10 cellular contexts compared by ENCODE assay signal in genomic region chr6:5190467-5190866, GRCh38.
DNase-seq lines count a peak whose midpoint lies in the region; ATAC-seq and TF ChIP-seq lines count a peak whose summit lies in the region.
"Had no signal": no experiment of that assay in that cellular context is flagged by ENCODE, and none has a peak within 500 bp of the region (broad histone marks: within the 10 kb centered on the region; RNA-seq: fewer than 3 reads in every experiment).

No MANE protein-coding gene starts in this region.

- H3K36me3 Mint-ChIP-seq in activated T-helper 1 cell treated with anti-CD3 and anti-CD28 coated beads, Interleukin-12 subunit alpha, Interleukin-12 subunit beta, Interleukin-2, Interleukin-4 antibody, amounts not matched to agents 30 ng/mL and 10 ng/mL and 1 ng/mL, durations not matched to agents 14 hours and 24 hours and 36 hours (ENCODE audit: low read depth) = no peaks in the 10 kb centered on the region
- peaks cover 13% of the 10 kb centered on the region for H3K36me3 Mint-ChIP-seq in T-cell

- TF ChIP-seq CTCF in RWPE1 (conservative IDR thresholded peaks at IDR 0.05; ENCODE audit: low read depth) = no peak

- intact Hi-C loops in activated T-helper 1 cell treated with anti-CD3 and anti-CD28 coated beads, Interleukin-12 subunit alpha, Interleukin-12 subunit beta, Interleukin-2, Interleukin-4 antibody, amounts not matched to agents 30 ng/mL and 10 ng/mL and 1 ng/mL, durations not matched to agents 14 hours and 24 hours and 36 hours (cut with micrococcal nuclease) = no loop called here

- H3K27ac Mint-ChIP-seq in activated T-helper 1 cell treated with anti-CD3 and anti-CD28 coated beads, Interleukin-12 subunit alpha, Interleukin-12 subunit beta, Interleukin-2, Interleukin-4 antibody, amounts not matched to agents 30 ng/mL and 10 ng/mL and 1 ng/mL, durations not matched to agents 14 hours and 24 hours and 36 hours = no peak overlapping the region
- H3K27ac Mint-ChIP-seq in T-cell = no peak overlapping the region
- H3K27ac Mint-ChIP-seq: stimulated activated naive B cell treated with anti-CD40 and anti-IgM and Interleukin-4, amounts not matched to agents 10 μg/mL and 1 μg/mL and 100 μg/mL, for 72 hours had no signal

- DNase-seq in GM04503 (ENCODE audit: low read depth) = peak; percentile 94
- peak; percentile 76 for DNase-seq in RWPE1 (ENCODE audit: low spot score)
- DNase-seq in fibroblast of peridontal ligament (ENCODE audit: extremely low read depth) = peak; percentile 97
- peak; percentile 78 for DNase-seq in pulmonary artery endothelial cell (ENCODE audit: low read depth, low spot score)
- DNase-seq in midbrain (lab: John Stamatoyannopoulos, UW) = no peak
- DNase-seq in NAMALWA (ENCODE audit: low spot score) = no peak
- no peak for DNase-seq in activated T-helper 1 cell treated with anti-CD3 and anti-CD28 coated beads, Interleukin-12 subunit alpha, Interleukin-12 subunit beta, Interleukin-2, Interleukin-4 antibody, amounts not matched to agents 30 ng/mL and 10 ng/mL and 1 ng/mL, durations not matched to agents 14 hours and 24 hours and 36 hours (ENCODE audit: low spot score)
- no peak for DNase-seq in T-cell
- DNase-seq: SIG-M5; stimulated activated naive B cell treated with anti-CD40 and anti-IgM and Interleukin-4, amounts not matched to agents 10 μg/mL and 1 μg/mL and 100 μg/mL, for 72 hours had no signal

- H3K27ac ChIP-seq in RWPE1 = no peak overlapping the region

- H3K9me3 Mint-ChIP-seq in activated T-helper 1 cell treated with anti-CD3 and anti-CD28 coated beads, Interleukin-12 subunit alpha, Interleukin-12 subunit beta, Interleukin-2, Interleukin-4 antibody, amounts not matched to agents 30 ng/mL and 10 ng/mL and 1 ng/mL, durations not matched to agents 14 hours and 24 hours and 36 hours = no peaks in the 10 kb centered on the region
- H3K9me3 Mint-ChIP-seq in T-cell = no peaks in the 10 kb centered on the region
- H3K9me3 Mint-ChIP-seq: stimulated activated naive B cell treated with anti-CD40 and anti-IgM and Interleukin-4, amounts not matched to agents 10 μg/mL and 1 μg/mL and 100 μg/mL, for 72 hours had no signal

- CTCF ChIA-PET in RWPE1 (lab: Yijun Ruan, JAX) = no interaction called here
- CTCF ChIA-PET in T-cell (lab: Charles Lee) = no interaction called here

- H3K4me3 Mint-ChIP-seq in activated T-helper 1 cell treated with anti-CD3 and anti-CD28 coated beads, Interleukin-12 subunit alpha, Interleukin-12 subunit beta, Interleukin-2, Interleukin-4 antibody, amounts not matched to agents 30 ng/mL and 10 ng/mL and 1 ng/mL, durations not matched to agents 14 hours and 24 hours and 36 hours = no peak overlapping the region
- no peak overlapping the region for H3K4me3 Mint-ChIP-seq in T-cell
- H3K4me3 Mint-ChIP-seq: stimulated activated naive B cell treated with anti-CD40 and anti-IgM and Interleukin-4, amounts not matched to agents 10 μg/mL and 1 μg/mL and 100 μg/mL, for 72 hours had no signal

- no peaks in the 10 kb centered on the region for H3K4me1 Mint-ChIP-seq in activated T-helper 1 cell treated with anti-CD3 and anti-CD28 coated beads, Interleukin-12 subunit alpha, Interleukin-12 subunit beta, Interleukin-2, Interleukin-4 antibody, amounts not matched to agents 30 ng/mL and 10 ng/mL and 1 ng/mL, durations not matched to agents 14 hours and 24 hours and 36 hours (ENCODE audit: low read depth)
- no peaks in the 10 kb centered on the region for H3K4me1 Mint-ChIP-seq in T-cell

- no peak for ATAC-seq in T-cell (replicated peaks in 1 of 4)

- H3K27me3 Mint-ChIP-seq in activated T-helper 1 cell treated with anti-CD3 and anti-CD28 coated beads, Interleukin-12 subunit alpha, Interleukin-12 subunit beta, Interleukin-2, Interleukin-4 antibody, amounts not matched to agents 30 ng/mL and 10 ng/mL and 1 ng/mL, durations not matched to agents 14 hours and 24 hours and 36 hours (ENCODE audit: insufficient read depth) = no peaks in the 10 kb centered on the region
- H3K27me3 Mint-ChIP-seq in T-cell = no peaks in the 10 kb centered on the region
- H3K27me3 Mint-ChIP-seq: stimulated activated naive B cell treated with anti-CD40 and anti-IgM and Interleukin-4, amounts not matched to agents 10 μg/mL and 1 μg/mL and 100 μg/mL, for 72 hours had no signal

- POLR2A ChIA-PET in RWPE1 (lab: Yijun Ruan, JAX; ENCODE audit: low non-redundant PET) (no interaction called here), T-cell (lab: Charles Lee) (interaction anchor here in 1 of 2 donors (0.6 kb wide), 1 partner anchor 14 kb away, joined by 3 read pairs; no protein-coding TSS in a partner anchor)

Comparison
In these comparisons a context has a peak if more than half of its experiments do, and no peak if none do; other contexts are left out.
1. DNase-seq: peak in GM04503 (single experiment), RWPE1 (single experiment), fibroblast of peridontal ligament (single experiment) and pulmonary artery endothelial cell (single experiment); none in midbrain (single experiment), NAMALWA (single experiment), activated T-helper 1 cell treated with anti-CD3 and anti-CD28 coated beads, Interleukin-12 subunit alpha, Interleukin-12 subunit beta, Interleukin-2, Interleukin-4 antibody, amounts not matched to agents 30 ng/mL and 10 ng/mL and 1 ng/mL, durations not matched to agents 14 hours and 24 hours and 36 hours (single experiment) and T-cell (0 of 34).